In the genomic region with DNA sequence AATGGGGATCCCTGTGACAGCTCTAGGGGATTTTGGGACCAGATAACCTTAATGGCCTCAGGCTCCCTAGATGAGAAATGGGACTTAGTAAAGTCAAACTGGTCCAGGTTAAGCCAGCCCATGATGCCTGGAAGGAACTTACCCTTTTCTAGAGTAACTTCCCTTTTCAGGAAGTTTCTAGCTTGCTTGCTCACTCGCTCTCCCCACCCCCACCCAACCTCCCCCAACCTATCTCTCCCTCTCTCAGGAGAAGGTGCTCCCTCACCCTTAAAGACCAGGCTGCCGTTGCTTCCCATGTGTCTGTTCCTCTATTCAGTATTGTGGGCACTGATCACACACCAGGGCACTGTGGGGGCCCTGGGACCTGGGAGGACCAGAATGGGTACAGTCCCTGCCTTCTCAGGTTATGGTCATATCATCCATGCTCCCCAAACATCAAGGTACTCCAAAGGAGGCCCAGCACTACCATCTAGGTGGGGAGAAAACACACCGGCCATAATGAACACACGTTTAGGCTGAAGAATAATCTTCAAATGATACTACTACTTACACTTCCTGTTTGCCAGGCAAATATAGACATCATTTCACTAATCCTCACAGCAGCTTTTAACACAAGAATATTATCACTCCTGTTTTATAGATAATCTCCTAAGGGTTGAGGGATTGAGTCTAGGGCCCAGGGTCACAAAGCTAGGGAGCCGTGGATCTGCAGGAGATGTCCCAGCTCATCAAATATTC, we compare ENCODE assay signal across 17 cellular contexts. TPM values are rescaled to one million over a fixed set of nuclear protein-coding genes. Genes with fewer than 3 reads are reported as not detected.
DNase-seq lines count a peak whose midpoint lies in the region; ATAC-seq and TF ChIP-seq lines count a peak whose summit lies in the region.
"Had no signal": no experiment of that assay in that cellular context is flagged by ENCODE, and none has a peak within 500 bp of the region (broad histone marks: within the 10 kb centered on the region; RNA-seq: fewer than 3 reads in every experiment).

No MANE protein-coding gene starts in this region.

- H3K4me3 ChIP-seq in AG04450 (ENCODE audit: low read depth, low read length) = no peak overlapping the region
- H3K4me3 ChIP-seq: ascending aorta, psoas muscle had no signal

- no peak overlapping the region for H3K27ac Mint-ChIP-seq in activated CD8-positive, alpha-beta T cell treated with anti-CD3 and anti-CD28 coated beads, Interleukin-2, amount 10 ng/mL, durations not matched to agents 7 days and 5 days
- H3K27ac Mint-ChIP-seq: H9 had no signal

- no peak for DNase-seq in AG04450 (ENCODE audit: low read depth, low spot score)
- DNase-seq in KBM-7 = peak; percentile 45
- peak; percentile 31 for DNase-seq in SKM-1 (lab: John Stamatoyannopoulos, UW; ENCODE audit: unreplicated experiment)
- peak; percentile 43 for DNase-seq in mesenteric fat pad (ENCODE audit: low spot score)
- DNase-seq in activated CD8-positive, alpha-beta T cell treated with anti-CD3 and anti-CD28 coated beads, Interleukin-2, amount 10 ng/mL, durations not matched to agents 7 days and 5 days = no peak
- DNase-seq in SK-N-DZ (ENCODE audit: low spot score) = no peak
- DNase-seq in activated CD8-positive, alpha-beta memory T cell treated with anti-CD3 and anti-CD28 coated beads for 24 hours = no peak
- DNase-seq: activated gamma-delta T cell treated with Interleukin-2 at 50 U/mL for 16 hours, COR-L47, NCI-H1930, NCI-H446 treated with DMSO at 0.1 percent for 48 hours had no signal

- H3K27me3 ChIP-seq in AG04450 (ENCODE audit: control insufficient read depth, insufficient read depth, low read length) = peaks cover 8% of the 10 kb centered on the region
- H3K27me3 ChIP-seq: ascending aorta had no signal

- POLR2A ChIA-PET in AG04450 (lab: Yijun Ruan, JAX) = no interaction called here
- POLR2A ChIA-PET in activated CD8-positive, alpha-beta T cell treated with anti-CD3 and anti-CD28 coated beads, Interleukin-2, amount 10 ng/mL, durations not matched to agents 7 days and 5 days (lab: Charles Lee) = no interaction called here

- TF ChIP-seq CTCF in AG04450 (IDR thresholded peaks at IDR 0.05; ENCODE audit: low read depth, low read length) = no peak

- peak overlapping the region; percentile 21 for H3K27ac ChIP-seq in AG04450 (ENCODE audit: low read depth, low read length)
- H3K27ac ChIP-seq: ascending aorta, psoas muscle had no signal

- no peaks in the 10 kb centered on the region for H3K4me1 Mint-ChIP-seq in activated CD8-positive, alpha-beta T cell treated with anti-CD3 and anti-CD28 coated beads, Interleukin-2, amount 10 ng/mL, durations not matched to agents 7 days and 5 days (ENCODE audit: low read depth)

- H3K4me3 Mint-ChIP-seq in activated CD8-positive, alpha-beta T cell treated with anti-CD3 and anti-CD28 coated beads, Interleukin-2, amount 10 ng/mL, durations not matched to agents 7 days and 5 days = no peak overlapping the region
- H3K4me3 Mint-ChIP-seq: H9 had no signal

- H3K36me3 Mint-ChIP-seq in activated CD8-positive, alpha-beta T cell treated with anti-CD3 and anti-CD28 coated beads, Interleukin-2, amount 10 ng/mL, durations not matched to agents 7 days and 5 days (ENCODE audit: low read depth) = no peaks in the 10 kb centered on the region

- no peak for ATAC-seq in activated CD8-positive, alpha-beta T cell treated with anti-CD3 and anti-CD28 coated beads, Interleukin-2, amount 10 ng/mL, durations not matched to agents 7 days and 5 days
- ATAC-seq in GM19395 (IDR thresholded peaks at IDR 0.05; ENCODE audit: unreplicated experiment) = no peak
- ATAC-seq: left colon, psoas muscle, SK-N-SH treated with all-trans-retinoic acid at 6 μM for 48 hours had no signal

- CTCF ChIA-PET in AG04450 (lab: Charles Lee) = no interaction called here
- CTCF ChIA-PET in activated CD8-positive, alpha-beta T cell treated with anti-CD3 and anti-CD28 coated beads, Interleukin-2, amount 10 ng/mL, durations not matched to agents 7 days and 5 days (lab: Charles Lee) = no interaction called here

- H3K27me3 Mint-ChIP-seq in activated CD8-positive, alpha-beta T cell treated with anti-CD3 and anti-CD28 coated beads, Interleukin-2, amount 10 ng/mL, durations not matched to agents 7 days and 5 days (ENCODE audit: low read depth) = no peaks in the 10 kb centered on the region

- in situ Hi-C loops in KBM-7 (cut with MboI; ENCODE audit: low pct_unique_long_range_greater_than_20kb, low sequenced_read_pairs) = no loop called here

- no peaks in the 10 kb centered on the region for H3K9me3 ChIP-seq in AG04450 (ENCODE audit: control insufficient read depth, insufficient read depth, low read length)
- H3K9me3 ChIP-seq: ascending aorta, psoas muscle had no signal

- H3K9me3 Mint-ChIP-seq in activated CD8-positive, alpha-beta T cell treated with anti-CD3 and anti-CD28 coated beads, Interleukin-2, amount 10 ng/mL, durations not matched to agents 7 days and 5 days (ENCODE audit: insufficient read depth) = no peaks in the 10 kb centered on the region
- H3K9me3 Mint-ChIP-seq: H9 had no signal

RNA-seq across cellular contexts. Expression of a gene that starts 18.2 kb away (rescaled TPM):
- 0.33 and 0.42 TPM in 2 replicates for polyA plus RNA-seq in AG04450 (2011; rRNA removed)
- 6.8 and 7.1 TPM in 2 replicates for polyA minus RNA-seq in AG04450 (2011; rRNA and poly(A)+ RNA removed)
- total RNA-seq in mesenteric fat pad = 3.0 TPM
- under 1 TPM; 0.24 to 0.26 TPM for total RNA-seq in activated CD8-positive, alpha-beta T cell treated with anti-CD3 and anti-CD28 coated beads, Interleukin-2, amount 10 ng/mL, durations not matched to agents 7 days and 5 days
- polyA plus RNA-seq in SK-N-DZ (2014; cell fraction: cytosol; rRNA removed) = 0.01 TPM in 2 replicates
- 0.49 TPM in 2 replicates for polyA plus RNA-seq in SK-N-DZ (2014; cell fraction: nucleus; rRNA removed)

Comparison
In these comparisons a context has a peak if more than half of its experiments do, and no peak if none do; other contexts are left out.
1. DNase-seq: peak in KBM-7 (single experiment), SKM-1 (single experiment) and mesenteric fat pad (single experiment); none in AG04450 (single experiment), activated CD8-positive, alpha-beta T cell treated with anti-CD3 and anti-CD28 coated beads, Interleukin-2, amount 10 ng/mL, durations not matched to agents 7 days and 5 days (single experiment), SK-N-DZ (single experiment) and activated CD8-positive, alpha-beta memory T cell treated with anti-CD3 and anti-CD28 coated beads for 24 hours (single experiment).